ENCODE assay signal across 28 cellular contexts in genomic region chr5:171848006-171848405, GRCh38.
"Had no signal": no experiment of that assay in that cellular context is flagged by ENCODE, and none has a peak within 500 bp of the region (broad histone marks: within the 10 kb centered on the region; RNA-seq: fewer than 3 reads in every experiment).

No MANE protein-coding gene starts in this region.

- H3K4me3 ChIP-seq: PC-9 had no signal

- DNase-seq: activated CD4-positive, alpha-beta memory T cell treated with anti-CD3 and anti-CD28 coated beads, Interleukin-2, amount 10 ng/mL, durations not matched to agents 7 days and 5 days; activated CD4-positive, alpha-beta T cell treated with anti-CD3 and anti-CD28 coated beads for 1 hour; activated CD4-positive, alpha-beta T cell treated with anti-CD3 and anti-CD28 coated beads for 48 hours; activated CD4-positive, CD25-positive, alpha-beta regulatory T cell; activated CD8-positive, alpha-beta memory T cell treated with anti-CD3 and anti-CD28 coated beads for 24 hours; activated CD8-positive, alpha-beta memory T cell treated with anti-CD3 and anti-CD28 coated beads, Interleukin-2, amount 10 ng/mL, durations not matched to agents 7 days and 5 days; activated CD8-positive, alpha-beta memory T cell treated with anti-CD3 and anti-CD28 coated beads, Interleukin-2, amount 50 U/mL, for 48 hours; activated effector memory CD4-positive, alpha-beta T cell treated with Interleukin-2 at 50 U/mL for 16 hours; activated naive CD4-positive, alpha-beta T cell treated with anti-CD3 and anti-CD28 coated beads, Interleukin-2, amount 10 ng/mL, durations not matched to agents 7 days and 5 days; activated naive CD8-positive, alpha-beta T cell treated with anti-CD3 and anti-CD28 coated beads, Interleukin-2, amount 50 U/mL, for 24 hours; activated T-cell treated with anti-CD3 and anti-CD28 coated beads, Interleukin-2, amount 50 U/mL, for 48 hours; anterior cingulate cortex; caudate nucleus; cerebellar nuclear complex; NCI-H1092 treated with DMSO at 0.1 percent for 48 hours; NCI-H1417; NCI-H146; NCI-H1930; NCI-H2081 treated with DMSO at 0.1 percent for 48 hours; NCI-H345; NCI-H524 treated with DMSO at 0.1 percent for 48 hours; PC-9; SIG-M5; T1000; WERI-Rb-1 had no signal

- H3K27ac ChIP-seq: KMS-11, PC-9, RWPE1, WERI-Rb-1 had no signal

- H3K36me3 ChIP-seq: WERI-Rb-1 had no signal

- ATAC-seq: activated CD8-positive, alpha-beta memory T cell treated with anti-CD3 and anti-CD28 coated beads, Interleukin-2, amount 10 ng/mL, durations not matched to agents 7 days and 5 days; activated naive CD8-positive, alpha-beta T cell treated with anti-CD3 and anti-CD28 coated beads, Interleukin-2, amount 50 U/mL, for 24 hours; Right ventricle myocardium inferior had no signal
